In the genomic region with DNA sequence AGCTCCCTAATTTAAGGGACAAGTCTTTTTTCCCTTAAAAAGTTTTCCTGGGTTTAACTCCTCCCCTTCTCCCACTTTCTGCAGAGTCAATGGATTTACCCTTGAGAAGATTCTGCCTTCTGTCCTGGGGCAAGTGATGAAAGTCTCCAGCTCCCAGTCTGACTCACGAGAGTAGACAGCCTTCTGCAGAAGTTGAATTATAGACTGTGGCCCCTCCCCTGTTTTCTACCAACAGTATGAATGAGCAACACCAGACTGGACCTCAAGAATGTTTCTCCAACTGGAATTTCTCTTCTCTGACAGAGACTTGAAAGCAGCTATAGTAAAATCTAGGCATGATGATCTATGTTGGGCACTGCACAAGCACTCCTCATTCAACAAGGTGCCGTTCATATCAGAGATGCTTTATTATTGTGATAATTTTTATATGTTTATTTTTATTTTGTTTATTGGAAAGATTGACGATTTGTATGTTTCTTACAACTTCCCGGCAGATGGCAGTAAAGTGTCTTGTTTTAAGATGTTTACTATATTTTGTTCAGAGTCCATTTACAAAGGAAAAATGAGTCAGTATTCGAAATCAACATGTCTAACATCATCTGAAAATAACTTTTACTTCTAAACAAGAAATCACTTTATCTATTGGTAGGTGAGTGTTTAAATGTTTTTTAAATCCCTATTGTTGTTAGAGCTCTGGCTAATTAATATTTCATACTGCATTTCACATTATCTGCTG, we compare ENCODE assay signal across 8 cellular contexts. TPM values are rescaled to one million over a fixed set of nuclear protein-coding genes. Genes with fewer than 3 reads are reported as not detected.
DNase-seq lines count a peak whose midpoint lies in the region; ATAC-seq, FAIRE-seq and TF ChIP-seq lines count a peak whose summit lies in the region.

No MANE protein-coding gene starts in this region.

- H3K9me3 ChIP-seq in A549: no peaks in the 10 kb centered on the region
- no peaks in the 10 kb centered on the region for H3K9me3 ChIP-seq in PC-3 (ENCODE audit: low read length)

- no peak overlapping the region for H3K9ac ChIP-seq in PC-3 (ENCODE audit: low read length)

- TF ChIP-seq CTCF in A549 (IDR thresholded peaks at IDR 0.05): peak; percentile 59; the same call in 2 of the 3 replicates
- TF ChIP-seq CTCF in PC-3 (conservative IDR thresholded peaks at IDR 0.05; ENCODE audit: low read depth, low read length): peak; percentile 60
- TF ChIP-seq CTCF in fibroblast of villous mesenchyme (IDR thresholded peaks at IDR 0.05; ENCODE audit: insufficient read depth, low read depth, low read length): peak; percentile 24

- POLR2A ChIA-PET in A549 (lab: Yijun Ruan, JAX): no interaction called here
- POLR2A ChIA-PET in PC-3 (lab: Charles Lee; ENCODE audit: unreplicated experiment): no interaction called here

- peak; percentile 98 for FAIRE-seq in A549 (lab: Jason Lieb, UNC)
- peak; percentile 5 for FAIRE-seq in GM18507 (lab: Jason Lieb, UNC)

- H3K27me3 ChIP-seq in PC-3 (ENCODE audit: low read length): peaks cover 8% of the 10 kb centered on the region; the same call in 1 of the 2 replicates

- ATAC-seq in A549 (peak; percentile 70 to 83; a peak in 5 of 6 replicates), PC-3 (peak; percentile 42), GM21526 (IDR thresholded peaks at IDR 0.05; ENCODE audit: low FRiP score, unreplicated experiment) (no peak)

- no peaks in the 10 kb centered on the region for H3K9me2 ChIP-seq in PC-3 (replicated peaks; ENCODE audit: low read length)

- no peaks in the 10 kb centered on the region for H4K20me1 ChIP-seq in PC-3 (ENCODE audit: low read length)

- WGBS in A549 (ENCODE audit: missing lambda C conversion rate): under 1% methylated on average over 5 of the region's 5 CpGs

- no peaks in the 10 kb centered on the region for H3K79me2 ChIP-seq in PC-3 (ENCODE audit: low read length)

- CTCF ChIA-PET in A549 (lab: Yijun Ruan, JAX): interaction anchor here (0.6 to 12.0 kb wide), 34 partner anchors 9 to 670 kb away, joined by 3 to 239 read pairs (median 4); no protein-coding TSS in a partner anchor
- CTCF ChIA-PET in PC-3 (lab: Charles Lee): no interaction called here

- no TSS peak for BruUV-seq in PC-3 (replicated peaks; lab: Mats Ljungman, UMichigan)

- 0 out of 3 replicates have a peak, but pooled peaks cover 4% of the 10 kb centered on the region for H3K4me1 ChIP-seq in A549
- H3K4me1 ChIP-seq in PC-3 (ENCODE audit: insufficient read depth, low read length): peaks cover 25% of the 10 kb centered on the region

- 0 out of 2 replicates have a peak overlapping the region, but pooled peaks have one; percentile 52 for H2AFZ ChIP-seq in PC-3 (ENCODE audit: low read length)

- no peak overlapping the region for H3K27ac ChIP-seq in A549
- H3K27ac ChIP-seq in PC-3 (ENCODE audit: low read length): no peak overlapping the region

- TF ChIP-seq EP300 in A549 (IDR thresholded peaks at IDR 0.05): no peak

- intact Hi-C loops in PC-3 (cut with micrococcal nuclease): loop anchor here (1.0 kb wide), 1 partner anchor 136 kb away; no protein-coding TSS in a partner anchor

- DNase-seq in A549 (ENCODE audit: low read depth in 1 of 2, low spot score in 1 of 2) (peak; percentile 35 to 69), GM18507 (ENCODE audit: extremely low spot score, insufficient read length, low read depth) (no peak), PC-3 (peak; percentile 63), fibroblast of villous mesenchyme (ENCODE audit: low read depth) (peak; percentile 71), NCI-H128 (lab: John Stamatoyannopoulos, UW; ENCODE audit: unreplicated experiment) (no peak)
- DNase-seq in activated naive CD4-positive, alpha-beta T cell treated with anti-CD3 and anti-CD28 coated beads, Interleukin-2, amount 50 U/mL, for 16 hours: no peak
- DNase-seq in NK-92 treated with Interleukin-12 subunit alpha and Interleukin-12 subunit beta, amount 100 ng/mL, for 24 hours (lab: John Stamatoyannopoulos, UW): no peak

- no peaks in the 10 kb centered on the region for H3K36me3 ChIP-seq in PC-3 (ENCODE audit: low read depth, low read length)

- H3K4me2 ChIP-seq in A549 (peak overlapping the region; percentile 26; the same call in 2 of the 3 replicates), PC-3 (ENCODE audit: low read length) (peak overlapping the region; percentile 56)

- TF ChIP-seq RAD21 in A549 (conservative IDR thresholded peaks at IDR 0.05 in 1 of 2, IDR thresholded peaks at IDR 0.05 in 1 of 2): peak; percentile 63 to 73

- TF ChIP-seq POLR2A in A549 (IDR thresholded peaks at IDR 0.05; ENCODE audit: low read length): no peak

- H3K4me3 ChIP-seq in A549 (no peak overlapping the region), PC-3 (ENCODE audit: low read length) (peak overlapping the region; percentile 42; the same call in 1 of the 2 replicates), fibroblast of villous mesenchyme (ENCODE audit: low read depth, low read length) (no peak overlapping the region)

- peaks cover 5% of the 10 kb centered on the region for H3F3A ChIP-seq in PC-3 (ENCODE audit: low read length, unreplicated experiment)

TF ChIP-seq in A549, 52 proteins besides CTCF, POLR2A, EP300 and RAD21:
- no peak for TF ChIP-seq HOXB5 (CRISPR knock-in tag; IDR thresholded peaks at IDR 0.05)
- TF ChIP-seq, protein P1, sequence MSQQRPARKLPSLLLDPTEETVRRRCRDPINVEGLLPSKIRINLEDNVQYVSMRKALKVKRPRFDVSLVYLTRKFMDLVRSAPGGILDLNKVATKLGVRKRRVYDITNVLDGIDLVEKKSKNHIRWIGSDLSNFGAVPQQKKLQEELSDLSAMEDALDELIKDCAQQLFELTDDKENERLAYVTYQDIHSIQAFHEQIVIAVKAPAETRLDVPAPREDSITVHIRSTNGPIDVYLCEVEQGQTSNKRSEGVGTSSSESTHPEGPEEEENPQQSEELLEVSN (IDR thresholded peaks at IDR 0.05; ENCODE audit: borderline replicate concordance, low read depth): no peak
- TF ChIP-seq, protein P2, sequence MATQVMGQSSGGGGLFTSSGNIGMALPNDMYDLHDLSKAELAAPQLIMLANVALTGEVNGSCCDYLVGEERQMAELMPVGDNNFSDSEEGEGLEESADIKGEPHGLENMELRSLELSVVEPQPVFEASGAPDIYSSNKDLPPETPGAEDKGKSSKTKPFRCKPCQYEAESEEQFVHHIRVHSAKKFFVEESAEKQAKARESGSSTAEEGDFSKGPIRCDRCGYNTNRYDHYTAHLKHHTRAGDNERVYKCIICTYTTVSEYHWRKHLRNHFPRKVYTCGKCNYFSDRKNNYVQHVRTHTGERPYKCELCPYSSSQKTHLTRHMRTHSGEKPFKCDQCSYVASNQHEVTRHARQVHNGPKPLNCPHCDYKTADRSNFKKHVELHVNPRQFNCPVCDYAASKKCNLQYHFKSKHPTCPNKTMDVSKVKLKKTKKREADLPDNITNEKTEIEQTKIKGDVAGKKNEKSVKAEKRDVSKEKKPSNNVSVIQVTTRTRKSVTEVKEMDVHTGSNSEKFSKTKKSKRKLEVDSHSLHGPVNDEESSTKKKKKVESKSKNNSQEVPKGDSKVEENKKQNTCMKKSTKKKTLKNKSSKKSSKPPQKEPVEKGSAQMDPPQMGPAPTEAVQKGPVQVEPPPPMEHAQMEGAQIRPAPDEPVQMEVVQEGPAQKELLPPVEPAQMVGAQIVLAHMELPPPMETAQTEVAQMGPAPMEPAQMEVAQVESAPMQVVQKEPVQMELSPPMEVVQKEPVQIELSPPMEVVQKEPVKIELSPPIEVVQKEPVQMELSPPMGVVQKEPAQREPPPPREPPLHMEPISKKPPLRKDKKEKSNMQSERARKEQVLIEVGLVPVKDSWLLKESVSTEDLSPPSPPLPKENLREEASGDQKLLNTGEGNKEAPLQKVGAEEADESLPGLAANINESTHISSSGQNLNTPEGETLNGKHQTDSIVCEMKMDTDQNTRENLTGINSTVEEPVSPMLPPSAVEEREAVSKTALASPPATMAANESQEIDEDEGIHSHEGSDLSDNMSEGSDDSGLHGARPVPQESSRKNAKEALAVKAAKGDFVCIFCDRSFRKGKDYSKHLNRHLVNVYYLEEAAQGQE (IDR thresholded peaks at IDR 0.05): no peak
- TF ChIP-seq ZC3H11A (IDR thresholded peaks at IDR 0.05): 0 out of 2 replicates have a peak, but pooled peaks have one; percentile 6
- peak; percentile 68 for TF ChIP-seq SMC3 (IDR thresholded peaks at IDR 0.05)

RNA-seq across cellular contexts. Expression of a gene that starts 56.6 kb away (rescaled TPM):
- polyA plus RNA-seq in A549 (2011; rRNA removed) (0.12 TPM in 2 replicates), A549 (2017; fragmentation: RNase III; extraction: RNeasy Plus Mini Kit Qiagen cat#74134 plus additional on column Dnase treatment) (0.15 to 0.21 TPM (median 0.16 TPM) in 3 replicates)
- 0.07 and 0.09 TPM in 2 replicates for polyA plus RNA-seq in A549 (2012; cell fraction: cytosol; rRNA removed)
- polyA plus RNA-seq in A549 (2012; cell fraction: nucleus; rRNA removed): 0.05 TPM in 1 of 2 replicates, not detected in the other
- 0.17 TPM in 1 of 2 replicates, not detected in the other for polyA minus RNA-seq in A549 (2011; rRNA and poly(A)+ RNA removed)
- total RNA-seq in PC-3 (2014; rRNA removed) (0.23 and 0.51 TPM in 2 replicates), fibroblast of villous mesenchyme (under 0.01 TPM in 2 replicates)

Comparison
In these comparisons a context has a peak if more than half of its experiments do, and no peak if none do; other contexts are left out.
1. DNase-seq: peak in A549 (2 of 2), PC-3 (single experiment) and fibroblast of villous mesenchyme (single experiment); none in GM18507 (single experiment), activated naive CD4-positive, alpha-beta T cell treated with anti-CD3 and anti-CD28 coated beads, Interleukin-2, amount 50 U/mL, for 16 hours (single experiment), NK-92 treated with Interleukin-12 subunit alpha and Interleukin-12 subunit beta, amount 100 ng/mL, for 24 hours (single experiment) and NCI-H128 (single experiment).
2. Peak in every context shown above with its lines, with median percentiles within 50 percentile points of each other: CTCF ChIP-seq.